In the genomic region with DNA sequence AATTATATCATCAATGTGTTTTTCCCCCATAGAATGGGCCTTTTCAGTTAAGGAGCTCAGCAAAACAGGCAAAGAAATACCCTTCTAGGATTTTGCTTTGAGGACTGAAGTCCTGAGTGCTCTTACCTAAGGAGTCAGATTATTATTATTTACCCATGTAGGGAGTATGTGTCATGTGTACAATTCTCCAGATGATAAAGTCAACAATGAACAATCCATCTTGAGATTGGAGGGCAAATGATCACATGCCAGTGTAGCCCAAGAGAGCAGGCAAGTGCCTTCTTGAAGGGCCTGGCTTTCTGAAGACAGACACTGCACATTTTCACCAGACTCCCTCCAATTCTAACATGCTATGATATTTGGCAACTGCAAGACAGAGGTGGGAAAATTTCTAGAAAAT, we compare ENCODE assay signal across 13 cellular contexts.
DNase-seq lines count a peak whose midpoint lies in the region; ATAC-seq and TF ChIP-seq lines count a peak whose summit lies in the region.
"Had no signal": no experiment of that assay in that cellular context is flagged by ENCODE, and none has a peak within 500 bp of the region (broad histone marks: within the 10 kb centered on the region; RNA-seq: fewer than 3 reads in every experiment).

No MANE protein-coding gene starts in this region.

- ATAC-seq in effector memory CD8-positive, alpha-beta T cell (replicated peaks): no peak
- ATAC-seq in GM21367 (IDR thresholded peaks at IDR 0.05; ENCODE audit: unreplicated experiment): no peak
- ATAC-seq: A549, GM12878 had no signal

- H3K4me3 Mint-ChIP-seq in effector memory CD8-positive, alpha-beta T cell: no peak overlapping the region
- no peak overlapping the region for H3K4me3 Mint-ChIP-seq in progenitor cell of endocrine pancreas (ENCODE audit: low read depth)
- H3K4me3 Mint-ChIP-seq: CD4-positive, alpha-beta memory T cell; H9 had no signal

- H3K4me1 Mint-ChIP-seq in effector memory CD8-positive, alpha-beta T cell (ENCODE audit: low read depth in 2 of 2): no peaks in the 10 kb centered on the region
- H3K4me1 Mint-ChIP-seq in progenitor cell of endocrine pancreas (ENCODE audit: low read depth): peaks cover 3% of the 10 kb centered on the region

- peak overlapping the region; percentile 26 to 79 for H3K27ac Mint-ChIP-seq in effector memory CD8-positive, alpha-beta T cell
- H3K27ac Mint-ChIP-seq in progenitor cell of endocrine pancreas: peak overlapping the region; percentile 5
- H3K27ac Mint-ChIP-seq: H9 had no signal

- no peak for TF ChIP-seq CTCF in progenitor cell of endocrine pancreas (IDR thresholded peaks at IDR 0.05; ENCODE audit: unreplicated experiment)

- peaks cover 32% of the 10 kb centered on the region for H3K36me3 Mint-ChIP-seq in effector memory CD8-positive, alpha-beta T cell (ENCODE audit: insufficient read depth)
- peaks cover 10% of the 10 kb centered on the region for H3K36me3 Mint-ChIP-seq in progenitor cell of endocrine pancreas (ENCODE audit: insufficient read depth)

- H3K27me3 Mint-ChIP-seq in effector memory CD8-positive, alpha-beta T cell: no peaks in the 10 kb centered on the region
- H3K27me3 Mint-ChIP-seq in progenitor cell of endocrine pancreas: no peaks in the 10 kb centered on the region
- H3K27me3 Mint-ChIP-seq: CD4-positive, alpha-beta memory T cell had no signal

- H3K9me3 Mint-ChIP-seq in effector memory CD8-positive, alpha-beta T cell: no peaks in the 10 kb centered on the region
- H3K9me3 Mint-ChIP-seq in progenitor cell of endocrine pancreas (ENCODE audit: low read depth): no peaks in the 10 kb centered on the region
- H3K9me3 Mint-ChIP-seq: CD4-positive, alpha-beta memory T cell; H9 had no signal

- DNase-seq in DMS79 (lab: John Stamatoyannopoulos, UW): peak; percentile 37
- DNase-seq in DMS79 treated with DMSO at 0.1 percent for 48 hours (lab: John Stamatoyannopoulos, UW): peak; percentile 50
- DNase-seq in effector memory CD8-positive, alpha-beta T cell: no peak
- no peak for DNase-seq in progenitor cell of endocrine pancreas (ENCODE audit: low spot score, unreplicated experiment)
- DNase-seq in DMS 273 treated with DMSO at 0.1 percent for 48 hours (lab: John Stamatoyannopoulos, UW): no peak
- DNase-seq: BE2C; CD4-positive, alpha-beta memory T cell; DMS153; GOT3; H9 had no signal

Comparison
In these comparisons a context has a peak if more than half of its experiments do, and no peak if none do; other contexts are left out.
1. DNase-seq: peak in DMS79 (single experiment) and DMS79 treated with DMSO at 0.1 percent for 48 hours (single experiment); none in effector memory CD8-positive, alpha-beta T cell (0 of 3), progenitor cell of endocrine pancreas (single experiment) and DMS 273 treated with DMSO at 0.1 percent for 48 hours (single experiment).